8 cellular contexts compared by ENCODE assay signal in genomic region chr5:65624570-65625555, GRCh38. TPM values are rescaled to one million over a fixed set of nuclear protein-coding genes. Genes with fewer than 3 reads are reported as not detected.
DNase-seq lines count a peak whose midpoint lies in the region; ATAC-seq and TF ChIP-seq lines count a peak whose summit lies in the region.

A gene with protein sequence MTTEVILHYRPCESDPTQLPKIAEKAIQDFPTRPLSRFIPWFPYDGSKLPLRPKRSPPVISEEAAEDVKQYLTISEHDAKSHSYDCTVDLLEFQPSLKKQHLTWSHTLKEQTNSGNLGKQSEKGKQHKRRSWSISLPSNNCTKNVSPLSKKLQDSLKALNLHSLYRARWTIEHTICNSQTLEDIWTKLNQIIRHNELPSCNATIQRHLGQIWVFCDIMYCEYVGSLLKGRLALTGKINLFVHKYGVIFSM (plus strand): TSS chr5:65625027. CDS start chr5:65629588, 4,561 bp downstream.
Gene TRAPPC13, plus strand, starts transcription at chr5:65625027. Its CDS starts 34 bp downstream, at chr5:65625061.

- H3K27ac Mint-ChIP-seq in activated T-helper 1 cell treated with anti-CD3 and anti-CD28 coated beads, Interleukin-12 subunit alpha, Interleukin-12 subunit beta, Interleukin-2, Interleukin-4 antibody, amounts not matched to agents 30 ng/mL and 10 ng/mL and 1 ng/mL, durations not matched to agents 14 hours and 24 hours and 36 hours = peak within 1 kb of the TSS; percentile 96
- H3K27ac Mint-ChIP-seq in naive thymus-derived CD8-positive, alpha-beta T cell = peak within 1 kb of the TSS; percentile 95 to 100 (median 99)
- peak within 1 kb of the TSS; percentile 99 for H3K27ac Mint-ChIP-seq in stimulated activated naive B cell treated with anti-CD40 and anti-IgM and Interleukin-4, amounts not matched to agents 10 μg/mL and 1 μg/mL and 100 μg/mL, for 72 hours

- H3K4me3 ChIP-seq in DOHH2 (ENCODE audit: low read length) = peak within 1 kb of the TSS; percentile 87
- H3K4me3 ChIP-seq in Peyer's patch = peak within 1 kb of the TSS; percentile 65 to 96 (median 76)

- TF ChIP-seq CTCF in DOHH2 (IDR thresholded peaks at IDR 0.05; ENCODE audit: low read depth, low read length, poor library complexity, severe bottlenecking) (no peak), Peyer's patch (IDR thresholded peaks at IDR 0.05) (peak in 3 of 6 experiments; percentile 13 to 26 (median 15))

- H3K4me3 Mint-ChIP-seq in activated T-helper 1 cell treated with anti-CD3 and anti-CD28 coated beads, Interleukin-12 subunit alpha, Interleukin-12 subunit beta, Interleukin-2, Interleukin-4 antibody, amounts not matched to agents 30 ng/mL and 10 ng/mL and 1 ng/mL, durations not matched to agents 14 hours and 24 hours and 36 hours = peak within 1 kb of the TSS; percentile 94
- H3K4me3 Mint-ChIP-seq in naive thymus-derived CD8-positive, alpha-beta T cell = peak within 1 kb of the TSS; percentile 93 to 100 (median 99)
- peak within 1 kb of the TSS; percentile 97 to 99 for H3K4me3 Mint-ChIP-seq in stimulated activated naive B cell treated with anti-CD40 and anti-IgM and Interleukin-4, amounts not matched to agents 10 μg/mL and 1 μg/mL and 100 μg/mL, for 72 hours

- no peak for TF ChIP-seq POLR2A in Peyer's patch (IDR thresholded peaks at IDR 0.05)

- H3K27me3 Mint-ChIP-seq in activated T-helper 1 cell treated with anti-CD3 and anti-CD28 coated beads, Interleukin-12 subunit alpha, Interleukin-12 subunit beta, Interleukin-2, Interleukin-4 antibody, amounts not matched to agents 30 ng/mL and 10 ng/mL and 1 ng/mL, durations not matched to agents 14 hours and 24 hours and 36 hours (ENCODE audit: insufficient read depth) = no peaks in the 10 kb centered on the region
- H3K27me3 Mint-ChIP-seq in naive thymus-derived CD8-positive, alpha-beta T cell = no peaks in the 10 kb centered on the region
- no peaks in the 10 kb centered on the region for H3K27me3 Mint-ChIP-seq in stimulated activated naive B cell treated with anti-CD40 and anti-IgM and Interleukin-4, amounts not matched to agents 10 μg/mL and 1 μg/mL and 100 μg/mL, for 72 hours

- no peaks in the 10 kb centered on the region for H3K9me3 Mint-ChIP-seq in activated T-helper 1 cell treated with anti-CD3 and anti-CD28 coated beads, Interleukin-12 subunit alpha, Interleukin-12 subunit beta, Interleukin-2, Interleukin-4 antibody, amounts not matched to agents 30 ng/mL and 10 ng/mL and 1 ng/mL, durations not matched to agents 14 hours and 24 hours and 36 hours
- H3K9me3 Mint-ChIP-seq in naive thymus-derived CD8-positive, alpha-beta T cell = no peaks in the 10 kb centered on the region
- no peaks in the 10 kb centered on the region for H3K9me3 Mint-ChIP-seq in stimulated activated naive B cell treated with anti-CD40 and anti-IgM and Interleukin-4, amounts not matched to agents 10 μg/mL and 1 μg/mL and 100 μg/mL, for 72 hours

- POLR2A ChIA-PET in naive thymus-derived CD8-positive, alpha-beta T cell (lab: Charles Lee) = interaction anchor here (0.7 to 4.1 kb wide), 11 partner anchors 13 to 522 kb away, joined by 3 to 64 read pairs (median 4); partner anchors contain the start of genes CENPK, NLN, PPWD1 and SGTB

- peak within 1 kb of the TSS; percentile 86 for H3K4me2 ChIP-seq in DOHH2 (ENCODE audit: low read length)

- H3K27me3 ChIP-seq in DOHH2 (ENCODE audit: control insufficient read depth, low read length) = no peaks in the 10 kb centered on the region
- H3K27me3 ChIP-seq in Peyer's patch = no peaks in the 10 kb centered on the region

- H3K4me1 ChIP-seq in DOHH2 (ENCODE audit: control insufficient read depth, low read length) (peaks cover 22% of the 10 kb centered on the region), Peyer's patch (peaks cover 0 to 32% (median 10%) of the 10 kb centered on the region in 4 donors)

- H3K36me3 Mint-ChIP-seq in activated T-helper 1 cell treated with anti-CD3 and anti-CD28 coated beads, Interleukin-12 subunit alpha, Interleukin-12 subunit beta, Interleukin-2, Interleukin-4 antibody, amounts not matched to agents 30 ng/mL and 10 ng/mL and 1 ng/mL, durations not matched to agents 14 hours and 24 hours and 36 hours (ENCODE audit: low read depth) = peaks cover 7% of the 10 kb centered on the region
- peaks cover 0 to 28% (median 2%) of the 10 kb centered on the region in 3 donors for H3K36me3 Mint-ChIP-seq in naive thymus-derived CD8-positive, alpha-beta T cell
- H3K36me3 Mint-ChIP-seq in stimulated activated naive B cell treated with anti-CD40 and anti-IgM and Interleukin-4, amounts not matched to agents 10 μg/mL and 1 μg/mL and 100 μg/mL, for 72 hours = peaks cover 6 to 9% of the 10 kb centered on the region in 2 donors

- H3K36me3 ChIP-seq in DOHH2 (ENCODE audit: control insufficient read depth, low read length) (peaks cover 5% of the 10 kb centered on the region), KOPT-K1 (ENCODE audit: insufficient read depth, low read length) (peaks cover 15% of the 10 kb centered on the region), Peyer's patch (peaks cover 0 to 8% (median 0%) of the 10 kb centered on the region in 3 donors)

- peaks cover 80% of the 10 kb centered on the region for H3K79me2 ChIP-seq in DOHH2 (ENCODE audit: control insufficient read depth, low read length)

- ATAC-seq in GM21786 (IDR thresholded peaks at IDR 0.05; ENCODE audit: unreplicated experiment) = peak; percentile 70
- peak; percentile 71 to 73 for ATAC-seq in naive thymus-derived CD8-positive, alpha-beta T cell
- peak; percentile 78 to 84 for ATAC-seq in stimulated activated naive B cell treated with anti-CD40 and anti-IgM and Interleukin-4, amounts not matched to agents 10 μg/mL and 1 μg/mL and 100 μg/mL, for 72 hours (replicated peaks)

- no peaks in the 10 kb centered on the region for H3F3A ChIP-seq in DOHH2 (ENCODE audit: control insufficient read depth, insufficient read depth)

- intact Hi-C loops in activated T-helper 1 cell treated with anti-CD3 and anti-CD28 coated beads, Interleukin-12 subunit alpha, Interleukin-12 subunit beta, Interleukin-2, Interleukin-4 antibody, amounts not matched to agents 30 ng/mL and 10 ng/mL and 1 ng/mL, durations not matched to agents 14 hours and 24 hours and 36 hours (cut with micrococcal nuclease) = loop anchor here (1.0 to 10.0 kb wide), 7 partner anchors 62 to 1200 kb away; partner anchors contain the start of genes CENPK, CWC27, NLN and PPWD1

- H3K4me1 Mint-ChIP-seq in activated T-helper 1 cell treated with anti-CD3 and anti-CD28 coated beads, Interleukin-12 subunit alpha, Interleukin-12 subunit beta, Interleukin-2, Interleukin-4 antibody, amounts not matched to agents 30 ng/mL and 10 ng/mL and 1 ng/mL, durations not matched to agents 14 hours and 24 hours and 36 hours (ENCODE audit: low read depth) = peaks cover 33% of the 10 kb centered on the region
- peaks cover 9 to 61% (median 47%) of the 10 kb centered on the region in 4 donors for H3K4me1 Mint-ChIP-seq in naive thymus-derived CD8-positive, alpha-beta T cell
- H3K4me1 Mint-ChIP-seq in stimulated activated naive B cell treated with anti-CD40 and anti-IgM and Interleukin-4, amounts not matched to agents 10 μg/mL and 1 μg/mL and 100 μg/mL, for 72 hours = peaks cover 11 to 27% of the 10 kb centered on the region in 2 donors

- peak; percentile 75 to 93 (median 83) for DNase-seq in Peyer's patch
- peak; percentile 81 for DNase-seq in activated T-helper 1 cell treated with anti-CD3 and anti-CD28 coated beads, Interleukin-12 subunit alpha, Interleukin-12 subunit beta, Interleukin-2, Interleukin-4 antibody, amounts not matched to agents 30 ng/mL and 10 ng/mL and 1 ng/mL, durations not matched to agents 14 hours and 24 hours and 36 hours (ENCODE audit: low spot score)
- peak; percentile 91 for DNase-seq in fibroblast of peridontal ligament (ENCODE audit: extremely low read depth)
- DNase-seq in naive thymus-derived CD8-positive, alpha-beta T cell = peak; percentile 64 to 96 (median 88)
- peak; percentile 81 for DNase-seq in stimulated activated naive B cell treated with anti-CD40 and anti-IgM and Interleukin-4, amounts not matched to agents 10 μg/mL and 1 μg/mL and 100 μg/mL, for 72 hours

- H3K27ac ChIP-seq in DOHH2 (ENCODE audit: low read depth, low read length) = peak within 1 kb of the TSS; percentile 73
- peak within 1 kb of the TSS; percentile 76 for H3K27ac ChIP-seq in KOPT-K1 (ENCODE audit: low read depth, low read length, poor library complexity, severe bottlenecking)
- H3K27ac ChIP-seq in Peyer's patch = peak within 1 kb of the TSS; percentile 76 to 91 (median 80)

- no peaks in the 10 kb centered on the region for H3K9me2 ChIP-seq in DOHH2 (replicated peaks; ENCODE audit: control insufficient read depth, low read length)

- H3K9me3 ChIP-seq in DOHH2 (ENCODE audit: control insufficient read depth, insufficient read depth, low read length) (no peaks in the 10 kb centered on the region), KOPT-K1 (ENCODE audit: insufficient read depth, low read length, poor library complexity, severe bottlenecking) (no peaks in the 10 kb centered on the region), Peyer's patch (no peaks in the 10 kb centered on the region)

- no peaks in the 10 kb centered on the region for H4K20me1 ChIP-seq in DOHH2 (ENCODE audit: control insufficient read depth, insufficient read depth, low read depth, low read length)

RNA-seq across cellular contexts. Expression of the first gene that starts in this region (rescaled TPM):
- total RNA-seq in Peyer's patch = 1 to 10 TPM; 3.3 to 7.4 (median 3.6) TPM
- 6.5 and 7.6 TPM in 2 replicates for total RNA-seq in activated T-helper 1 cell treated with anti-CD3 and anti-CD28 coated beads, Interleukin-12 subunit alpha, Interleukin-12 subunit beta, Interleukin-2, Interleukin-4 antibody, amounts not matched to agents 30 ng/mL and 10 ng/mL and 1 ng/mL, durations not matched to agents 14 hours and 24 hours and 36 hours
- total RNA-seq in naive thymus-derived CD8-positive, alpha-beta T cell = 1 to 10 TPM; 7.8 to 9.9 TPM
- 1 to 10 TPM; 2.6 to 7.2 (median 2.9) TPM for polyA plus RNA-seq in naive thymus-derived CD8-positive, alpha-beta T cell

RNA-seq across cellular contexts. Expression of gene TRAPPC13, which starts in this region (rescaled TPM):
- total RNA-seq in Peyer's patch = 10 to 100 TPM; 19.0 to 27.1 (median 24.9) TPM
- total RNA-seq in activated T-helper 1 cell treated with anti-CD3 and anti-CD28 coated beads, Interleukin-12 subunit alpha, Interleukin-12 subunit beta, Interleukin-2, Interleukin-4 antibody, amounts not matched to agents 30 ng/mL and 10 ng/mL and 1 ng/mL, durations not matched to agents 14 hours and 24 hours and 36 hours = 21.7 and 23.7 TPM in 2 replicates
- 10 to 100 TPM; 21.6 to 26.2 TPM for total RNA-seq in naive thymus-derived CD8-positive, alpha-beta T cell
- 10 to 100 TPM; 17.3 to 19.7 (median 18.1) TPM for polyA plus RNA-seq in naive thymus-derived CD8-positive, alpha-beta T cell

Comparison
In these comparisons a context has a peak if more than half of its experiments do, and no peak if none do; other contexts are left out.
1. Peak in every context shown above with its lines: DNase-seq, ATAC-seq, H3K4me3 ChIP-seq and H3K27ac ChIP-seq.